In the genomic region with DNA sequence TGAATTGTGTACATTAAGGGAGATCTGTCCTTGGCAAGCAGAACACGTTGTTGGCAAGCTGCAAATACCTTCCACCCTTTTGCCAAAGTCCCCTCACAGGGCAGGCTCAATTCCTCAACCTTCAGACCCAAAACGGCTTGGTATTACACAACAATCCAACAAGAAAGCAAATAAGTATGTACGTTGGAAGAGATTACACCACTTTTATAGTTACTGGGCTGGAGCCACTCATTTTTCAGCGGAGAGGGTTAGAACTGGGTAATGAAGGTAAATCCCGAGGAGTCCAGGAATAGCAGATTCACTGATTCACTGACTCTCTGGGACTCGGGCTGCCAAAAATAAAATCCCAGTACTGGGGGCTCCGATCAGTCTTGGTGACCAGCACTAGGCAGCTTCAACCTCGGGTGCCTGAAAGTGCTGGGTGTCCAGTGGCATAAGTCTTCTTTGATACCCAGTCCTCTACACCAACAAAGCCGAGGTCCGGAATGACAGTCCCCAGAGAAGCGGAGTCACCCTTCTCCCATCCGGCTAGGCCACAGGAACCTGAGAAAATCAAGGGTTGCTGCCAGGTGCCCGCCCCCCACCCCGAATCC, we compare ENCODE assay signal across 7 cellular contexts. TPM values are rescaled to one million over a fixed set of nuclear protein-coding genes. Genes with fewer than 3 reads are reported as not detected.
DNase-seq lines count a peak whose midpoint lies in the region; ATAC-seq and TF ChIP-seq lines count a peak whose summit lies in the region.

No MANE protein-coding gene starts in this region.

- H3K4me1 Mint-ChIP-seq in activated B cell treated with CpG ODN at 0.5 μM for 24 hours = peaks cover 13% of the 10 kb centered on the region

- peak overlapping the region; percentile 44 to 80 (median 69) for H3K4me3 ChIP-seq in heart right ventricle

- WGBS in heart right ventricle, 2 donors = 0 to 1% methylated on average over 14 of the region's 14 CpGs

- peak overlapping the region; percentile 89 for H3K27ac Mint-ChIP-seq in activated B cell treated with CpG ODN at 0.5 μM for 24 hours

- DNase-seq in activated B cell treated with CpG ODN at 0.5 μM for 24 hours (no peak), heart right ventricle (peak in 1 of 2 donors; percentile 2), putamen (ENCODE audit: low spot score) (peak; percentile 3), midbrain (lab: John Stamatoyannopoulos, UW) (no peak), cerebellar nuclear complex (lab: John Stamatoyannopoulos, UW) (no peak)

- no peaks in the 10 kb centered on the region for H3K27me3 ChIP-seq in heart right ventricle

- peaks cover 0 to 15% (median 4%) of the 10 kb centered on the region in 9 donors for H3K4me1 ChIP-seq in heart right ventricle

- no peaks in the 10 kb centered on the region for H3K9me3 ChIP-seq in heart right ventricle

- peak overlapping the region; percentile 5 to 93 (median 87) for H3K27ac ChIP-seq in heart right ventricle

- TF ChIP-seq CTCF in activated B cell treated with CpG ODN at 0.5 μM for 24 hours (IDR thresholded peaks at IDR 0.05) = no peak
- no peak for TF ChIP-seq CTCF in heart right ventricle (IDR thresholded peaks at IDR 0.05)

- CTCF ChIA-PET in activated B cell treated with CpG ODN at 0.5 μM for 24 hours (lab: Charles Lee) = no interaction called here

- ATAC-seq in GM18867 (IDR thresholded peaks at IDR 0.05; ENCODE audit: unreplicated experiment) = peak; percentile 10
- ATAC-seq in HG02981 (IDR thresholded peaks at IDR 0.05; ENCODE audit: unreplicated experiment) = peak; percentile 15
- no peak for ATAC-seq in activated B cell treated with CpG ODN at 0.5 μM for 24 hours (ENCODE audit: low read depth)
- peak in 7 of 8 donors; percentile 11 to 54 (median 36) for ATAC-seq in heart right ventricle

- peaks cover 42% of the 10 kb centered on the region for H3K36me3 Mint-ChIP-seq in activated B cell treated with CpG ODN at 0.5 μM for 24 hours (ENCODE audit: low read depth)

- no peaks in the 10 kb centered on the region for H3K27me3 Mint-ChIP-seq in activated B cell treated with CpG ODN at 0.5 μM for 24 hours

- intact Hi-C loops in activated B cell treated with CpG ODN at 0.5 μM for 24 hours (cut with micrococcal nuclease) (loop anchor here (1.0 to 2.0 kb wide), 4 partner anchors 23 to 60 kb away; a partner anchor contains a TSS), heart right ventricle (cut with DNase I) (no loop called here)

- H3K36me3 ChIP-seq in heart right ventricle = peaks cover 0 to 20% (median 0%) of the 10 kb centered on the region in 9 donors

- H3K9me3 Mint-ChIP-seq in activated B cell treated with CpG ODN at 0.5 μM for 24 hours = no peaks in the 10 kb centered on the region

- POLR2A ChIA-PET in activated B cell treated with CpG ODN at 0.5 μM for 24 hours (lab: Charles Lee) = interaction anchor here (0.6 to 2.9 kb wide), 8 partner anchors 10 to 71 kb away, joined by 3 to 27 read pairs (median 5); a partner anchor contains a TSS

- H3K4me3 Mint-ChIP-seq in activated B cell treated with CpG ODN at 0.5 μM for 24 hours = peak overlapping the region; percentile 91

RNA-seq across cellular contexts. Expression of a gene that starts 0.6 kb away (rescaled TPM):
- total RNA-seq in activated B cell treated with CpG ODN at 0.5 μM for 24 hours = 16.8 and 17.1 TPM in 2 replicates
- total RNA-seq in heart right ventricle = 10 to 100 TPM; 13.9 to 28.2 (median 19.7) TPM
- polyA plus RNA-seq in heart right ventricle = 10 to 100 TPM in 1 of 2 donors, 1 to 10 TPM in 1; 6.8 to 17.2 TPM

RNA-seq across cellular contexts. Expression of a gene that starts 38.0 kb away (rescaled TPM):
- total RNA-seq in activated B cell treated with CpG ODN at 0.5 μM for 24 hours = 193 and 219 TPM in 2 replicates
- 1 to 10 TPM in 7 of 10 donors, under 1 TPM in 3; 0.47 to 7.0 (median 1.6) TPM for total RNA-seq in heart right ventricle
- 1 to 10 TPM; 1.2 to 1.6 TPM for polyA plus RNA-seq in heart right ventricle

RNA-seq across cellular contexts. Expression of a gene that starts 42.9 kb away (rescaled TPM):
- total RNA-seq in activated B cell treated with CpG ODN at 0.5 μM for 24 hours (234 and 287 TPM in 2 replicates), heart right ventricle (10 to 100 TPM; 30.8 to 98.9 (median 53.9) TPM)
- 1,000 to 10,000 TPM; 1,515 to 2,119 TPM for polyA plus RNA-seq in heart right ventricle

RNA-seq across cellular contexts. Expression of a gene that starts 56.8 kb away (rescaled TPM):
- not detected in 2 replicates for total RNA-seq in activated B cell treated with CpG ODN at 0.5 μM for 24 hours
- total RNA-seq in heart right ventricle = under 1 TPM in 1 of 10 donors, not detected in 9; 0.15 TPM
- polyA plus RNA-seq in heart right ventricle = under 1 TPM in 1 of 2 donors, not detected in 1; 0.01 TPM

RNA-seq across cellular contexts. Expression of a gene that starts 59.8 kb away (rescaled TPM):
- total RNA-seq in activated B cell treated with CpG ODN at 0.5 μM for 24 hours = 32.0 and 32.2 TPM in 2 replicates
- total RNA-seq in heart right ventricle = 10 to 100 TPM in 3 of 10 donors, 1 to 10 TPM in 7; 6.0 to 22.3 (median 8.6) TPM
- polyA plus RNA-seq in heart right ventricle = 10 to 100 TPM; 20.7 to 33.9 TPM

Comparison
In these comparisons a context has a peak if more than half of its experiments do, and no peak if none do; other contexts are left out.
1. RNA of a gene that starts 38.0 kb away (total RNA-seq): 193 to 219 TPM in activated B cell treated with CpG ODN at 0.5 μM for 24 hours; 0.47 to 7.0 TPM in heart right ventricle; every median in the first group is over 10 times any median in the second.